ENCODE assay signal across 10 cellular contexts in the genomic region with DNA sequence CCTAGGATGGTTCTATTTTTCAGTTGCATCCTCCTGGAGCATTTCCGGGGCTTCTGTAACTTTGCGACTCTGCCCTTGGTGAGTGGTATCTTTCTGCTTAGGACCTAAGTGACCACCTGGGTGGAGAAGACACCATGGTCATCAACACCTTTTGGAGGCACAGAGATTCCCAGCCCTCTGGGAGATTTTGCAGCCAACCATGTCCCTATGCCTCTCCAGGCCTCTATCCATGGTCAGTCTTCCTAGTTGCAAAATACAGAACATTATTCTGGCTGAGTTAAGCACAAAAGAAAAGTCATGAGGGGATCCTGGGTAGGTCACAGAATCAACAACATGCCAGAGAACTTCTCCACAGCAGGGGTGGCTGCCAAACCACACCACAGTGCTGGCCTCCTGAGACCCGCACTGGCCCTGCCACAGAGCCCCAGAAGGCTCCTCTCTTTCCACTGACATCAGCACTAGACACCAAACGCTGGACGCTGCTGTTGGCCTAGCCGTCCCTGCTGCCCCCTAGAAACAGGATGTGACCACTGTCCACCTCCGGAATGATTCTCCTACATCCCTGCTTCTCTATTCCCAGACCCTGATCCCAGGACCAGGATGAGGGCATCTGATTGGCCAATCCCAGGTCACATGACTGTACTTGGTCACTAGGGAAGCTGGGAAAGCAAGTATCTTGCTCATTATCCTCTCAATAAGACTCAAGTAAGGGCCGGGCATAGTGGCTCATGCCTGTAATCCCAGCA. TPM values are rescaled to one million over a fixed set of nuclear protein-coding genes. Genes with fewer than 3 reads are reported as not detected.
A peak's percentile ranks its signal among the peaks of the same experiment; 100 is the strongest.
DNase-seq lines count a peak whose midpoint lies in the region; ATAC-seq and TF ChIP-seq lines count a peak whose summit lies in the region.
"Had no signal": no experiment of that assay in that cellular context is flagged by ENCODE, and none has a peak within 500 bp of the region (broad histone marks: within the 10 kb centered on the region; RNA-seq: fewer than 3 reads in every experiment).

No MANE protein-coding gene starts in this region.

- H3K27me3 ChIP-seq in esophagus squamous epithelium (no peaks in the 10 kb centered on the region), testis (no peaks in the 10 kb centered on the region)

- CTCF ChIA-PET in RWPE1 (lab: Yijun Ruan, JAX) = interaction anchor here (0.6 to 1.0 kb wide), 2 partner anchors 11 to 239 kb away, joined by 3 read pairs; no protein-coding TSS in a partner anchor

- in situ Hi-C loops in GM13976 (cut with MboI; ENCODE audit: low sequenced_read_pairs, unreplicated experiment) = no loop called here

- WGBS in esophagus squamous epithelium, 2 donors = 87 to 100% methylated on average over 2 to 3 of the region's 8 CpGs
- WGBS in testis, 2 donors = 81 to 87% methylated on average over 3 to 8 of the region's 8 CpGs

- H3K9me3 ChIP-seq in esophagus squamous epithelium (peaks cover 0 to 9% (median 4%) of the 10 kb centered on the region in 3 donors), testis (no peaks in the 10 kb centered on the region)

- H3K4me3 ChIP-seq in esophagus squamous epithelium (no peak overlapping the region), testis (no peak overlapping the region)

- TF ChIP-seq CTCF in RWPE1 (conservative IDR thresholded peaks at IDR 0.05; ENCODE audit: low read depth) (no peak), esophagus squamous epithelium (IDR thresholded peaks at IDR 0.05) (no peak), testis (IDR thresholded peaks at IDR 0.05) (no peak), GM13976 (IDR thresholded peaks at IDR 0.05; ENCODE audit: borderline replicate concordance, control extremely low read depth, extremely low read depth, insufficient read depth, missing control alignments) (no peak)

- intact Hi-C loops in esophagus squamous epithelium (cut with DNase I) (no loop called here), testis (cut with DNase I; ENCODE audit: low total_unique reads) (no loop called here)

- TF ChIP-seq POLR2A in esophagus squamous epithelium (IDR thresholded peaks at IDR 0.05) (no peak), testis (IDR thresholded peaks at IDR 0.05) (no peak)

- no peak for ATAC-seq in GM21528 (IDR thresholded peaks at IDR 0.05; ENCODE audit: low FRiP score, unreplicated experiment)
- ATAC-seq: activated CD8-positive, alpha-beta T cell treated with anti-CD3 and anti-CD28 coated beads, Interleukin-2, amount 10 ng/mL, durations not matched to agents 7 days and 5 days had no signal

- POLR2A ChIA-PET in RWPE1 (lab: Yijun Ruan, JAX; ENCODE audit: low non-redundant PET) = no interaction called here

- H3K4me1 ChIP-seq in esophagus squamous epithelium = peaks cover 14 to 24% (median 15%) of the 10 kb centered on the region in 3 donors
- H3K4me1 ChIP-seq in testis = peaks cover 14% of the 10 kb centered on the region

- H3K27ac ChIP-seq in RWPE1 (peak overlapping the region; percentile 74), esophagus squamous epithelium (peak overlapping the region; percentile 35 to 84 (median 56)), testis (peak overlapping the region in 1 of 2 donors; percentile 66)

- DNase-seq in RWPE1 (ENCODE audit: low spot score) = no peak
- DNase-seq in esophagus squamous epithelium (lab: John Stamatoyannopoulos, UW) = no peak
- DNase-seq in midbrain (lab: John Stamatoyannopoulos, UW) = peak; percentile 29
- peak; percentile 37 for DNase-seq in testis
- no peak for DNase-seq in NCI-H69 (lab: John Stamatoyannopoulos, UW)
- no peak for DNase-seq in GM13976 (ENCODE audit: low spot score)
- no peak for DNase-seq in activated CD8-positive, alpha-beta memory T cell treated with anti-CD3 and anti-CD28 coated beads, Interleukin-2, amount 50 U/mL, for 4 hours
- DNase-seq: activated CD8-positive, alpha-beta T cell treated with anti-CD3 and anti-CD28 coated beads, Interleukin-2, amount 10 ng/mL, durations not matched to agents 7 days and 5 days; NCI-H1092 had no signal

- no peaks in the 10 kb centered on the region for H3K36me3 ChIP-seq in esophagus squamous epithelium
- no peaks in the 10 kb centered on the region for H3K36me3 ChIP-seq in testis (ENCODE audit: low read depth, missing control alignments)

RNA-seq across cellular contexts. Expression of gene SMAD7, which starts 47.7 kb away (rescaled TPM):
- 10 to 100 TPM in 2 of 4 donors, 1 to 10 TPM in 2; 4.2 to 26.5 (median 9.0) TPM for total RNA-seq in esophagus squamous epithelium
- 10 to 100 TPM in 1 of 2 donors, 1 to 10 TPM in 1; 9.8 to 14.6 TPM for total RNA-seq in testis
- 7.5 TPM for polyA plus RNA-seq in testis (ENCODE audit: insufficient read depth, low read depth, low replicate concordance)

Comparison
In these comparisons a context has a peak if more than half of its experiments do, and no peak if none do; other contexts are left out.
1. DNase-seq: peak in midbrain (single experiment) and testis (single experiment); none in RWPE1 (single experiment), esophagus squamous epithelium (single experiment), NCI-H69 (single experiment), GM13976 (single experiment) and activated CD8-positive, alpha-beta memory T cell treated with anti-CD3 and anti-CD28 coated beads, Interleukin-2, amount 50 U/mL, for 4 hours (single experiment).